In the genomic region with DNA sequence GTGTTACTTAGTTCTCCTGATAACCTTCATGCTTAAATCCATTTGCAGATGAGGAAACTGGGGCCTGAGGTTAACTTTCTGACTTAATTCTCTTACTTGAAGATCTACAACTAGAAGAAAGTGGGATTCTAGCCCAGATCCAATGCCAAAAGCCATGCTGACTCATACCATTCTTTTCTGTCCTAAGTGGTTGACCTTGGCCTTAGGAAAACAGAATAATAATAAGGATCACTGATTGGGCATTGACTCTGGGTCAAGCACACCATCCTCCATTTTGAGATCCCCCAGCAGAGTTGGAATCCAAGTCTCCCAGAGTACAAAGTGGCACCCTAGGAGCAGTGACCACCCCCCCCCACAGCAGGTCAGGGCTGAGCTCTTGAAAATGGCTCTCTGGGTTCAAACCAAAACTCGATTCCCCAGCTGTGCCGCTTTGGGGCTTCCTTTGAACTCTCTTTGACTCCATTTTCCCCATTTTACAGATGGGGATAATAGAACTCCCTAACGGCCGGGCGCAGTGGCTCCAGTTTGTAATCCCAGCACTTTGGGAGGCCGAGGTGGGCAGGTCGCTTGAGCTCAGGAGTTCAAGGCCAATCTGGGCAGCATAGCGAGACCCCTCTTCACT, we compare ENCODE assay signal across 2 cellular contexts.
TF ChIP-seq lines count a peak whose summit lies in the region.

No MANE protein-coding gene starts in this region.

TF ChIP-seq in Ishikawa, 13 proteins besides CTCF, POLR2A, EP300 and RAD21 (continued from another document):
- TF ChIP-seq CREB1 (IDR thresholded peaks at IDR 0.05; ENCODE audit: low read depth) (no peak), EGR1 (IDR thresholded peaks at IDR 0.05) (no peak), YY1 (IDR thresholded peaks at IDR 0.05; ENCODE audit: low read depth) (0 out of 2 replicates have a peak, but pooled peaks have one; percentile 42), TEAD4 (IDR thresholded peaks at IDR 0.05) (no peak), TAF1 (IDR thresholded peaks at IDR 0.05; ENCODE audit: low read depth) (no peak)
- TF ChIP-seq, protein P1, sequence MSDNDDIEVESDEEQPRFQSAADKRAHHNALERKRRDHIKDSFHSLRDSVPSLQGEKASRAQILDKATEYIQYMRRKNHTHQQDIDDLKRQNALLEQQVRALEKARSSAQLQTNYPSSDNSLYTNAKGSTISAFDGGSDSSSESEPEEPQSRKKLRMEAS (IDR thresholded peaks at IDR 0.05) = no peak
- TF ChIP-seq, protein P2, sequence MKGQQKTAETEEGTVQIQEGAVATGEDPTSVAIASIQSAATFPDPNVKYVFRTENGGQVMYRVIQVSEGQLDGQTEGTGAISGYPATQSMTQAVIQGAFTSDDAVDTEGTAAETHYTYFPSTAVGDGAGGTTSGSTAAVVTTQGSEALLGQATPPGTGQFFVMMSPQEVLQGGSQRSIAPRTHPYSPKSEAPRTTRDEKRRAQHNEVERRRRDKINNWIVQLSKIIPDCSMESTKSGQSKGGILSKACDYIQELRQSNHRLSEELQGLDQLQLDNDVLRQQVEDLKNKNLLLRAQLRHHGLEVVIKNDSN (IDR thresholded peaks at IDR 0.05) = no peak

TF ChIP-seq in GM12878, 131 proteins besides CTCF, POLR2A, EP300 and RAD21:
- TF ChIP-seq, protein P3, sequence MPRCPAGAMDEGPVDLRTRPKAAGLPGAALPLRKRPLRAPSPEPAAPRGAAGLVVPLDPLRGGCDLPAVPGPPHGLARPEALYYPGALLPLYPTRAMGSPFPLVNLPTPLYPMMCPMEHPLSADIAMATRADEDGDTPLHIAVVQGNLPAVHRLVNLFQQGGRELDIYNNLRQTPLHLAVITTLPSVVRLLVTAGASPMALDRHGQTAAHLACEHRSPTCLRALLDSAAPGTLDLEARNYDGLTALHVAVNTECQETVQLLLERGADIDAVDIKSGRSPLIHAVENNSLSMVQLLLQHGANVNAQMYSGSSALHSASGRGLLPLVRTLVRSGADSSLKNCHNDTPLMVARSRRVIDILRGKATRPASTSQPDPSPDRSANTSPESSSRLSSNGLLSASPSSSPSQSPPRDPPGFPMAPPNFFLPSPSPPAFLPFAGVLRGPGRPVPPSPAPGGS (IDR thresholded peaks at IDR 0.05; ENCODE audit: borderline replicate concordance, insufficient read depth, low read depth, low read length, poor library complexity, severe bottlenecking) = no peak
- peak in 1 of 2 experiments; percentile 88; a peak in 2 of 4 replicates for TF ChIP-seq ETV6 (conservative IDR thresholded peaks at IDR 0.05 in 1 of 2, IDR thresholded peaks at IDR 0.05 in 1 of 2; ENCODE audit: borderline replicate concordance in 1 of 2, low read depth in 1 of 2)
- TF ChIP-seq GATAD2B (conservative IDR thresholded peaks at IDR 0.05; ENCODE audit: low read depth) = no peak
- TF ChIP-seq DPF2 (IDR thresholded peaks at IDR 0.05) = no peak
- no peak for TF ChIP-seq SP1 (IDR thresholded peaks at IDR 0.05; ENCODE audit: low read depth, low read length)
- no peak for TF ChIP-seq SREBF1 (IDR thresholded peaks at IDR 0.05; ENCODE audit: low read length)
- TF ChIP-seq MTA3 (IDR thresholded peaks at IDR 0.05; ENCODE audit: borderline replicate concordance, low read length) = no peak
- TF ChIP-seq NFXL1 (IDR thresholded peaks at IDR 0.05; ENCODE audit: borderline replicate concordance) = peak; percentile 82
